20 cellular contexts compared by ENCODE assay signal in genomic region chr17:32960815-32961214, GRCh38. TPM values are rescaled to one million over a fixed set of nuclear protein-coding genes. Genes with fewer than 3 reads are reported as not detected.
DNase-seq lines count a peak whose midpoint lies in the region; ATAC-seq and TF ChIP-seq lines count a peak whose summit lies in the region.
"Had no signal": no experiment of that assay in that cellular context is flagged by ENCODE, and none has a peak within 500 bp of the region (broad histone marks: within the 10 kb centered on the region; RNA-seq: fewer than 3 reads in every experiment).

No MANE protein-coding gene starts in this region.

- H2AFZ ChIP-seq in GM23338, result 0 out of 2 replicates have a peak overlapping the region, but pooled peaks have one; percentile 18

- H3K27ac Mint-ChIP-seq in GM23338, result no peak overlapping the region
- H3K27ac Mint-ChIP-seq: activated CD4-positive, alpha-beta T cell treated with anti-CD3 and anti-CD28 coated beads, Interleukin-2, amount 10 ng/mL, durations not matched to agents 24 days and 14 days; activated naive CD8-positive, alpha-beta T cell treated with anti-CD3 and anti-CD28 coated beads, Interleukin-2, amount 50 U/mL, for 24 hours; dendritic cell treated with granulocyte-macrophage colony-stimulating factor and Interleukin-4, amounts not matched to agents 40 ng/mL and 50 ng/mL, for 4 days had no signal

- intact Hi-C loops in psoas muscle (cut with DNase I), result no loop called here

- H3K36me3 Mint-ChIP-seq in GM23338 (ENCODE audit: low read depth), result no peaks in the 10 kb centered on the region

- DNase-seq in AG20443 (ENCODE audit: low spot score), result peak; percentile 29
- DNase-seq in GM23338 (ENCODE audit: low spot score), result no peak
- peak; percentile 16 for DNase-seq in brain microvascular endothelial cell
- DNase-seq in kidney glomerular epithelial cell (lab: John Stamatoyannopoulos, UW), result peak; percentile 22
- no peak for DNase-seq in activated CD4-positive, CD25-positive, alpha-beta regulatory T cell (lab: John Stamatoyannopoulos, UW)
- no peak for DNase-seq in NCI-H2196 treated with DMSO at 0.1 percent for 48 hours (lab: John Stamatoyannopoulos, UW; ENCODE audit: unreplicated experiment)
- DNase-seq in psoas muscle, result no peak
- DNase-seq in C1 segment of cervical spinal cord (lab: John Stamatoyannopoulos, UW), result no peak
- DNase-seq: activated CD4-positive, alpha-beta T cell treated with anti-CD3 and anti-CD28 coated beads, Interleukin-2, amount 10 ng/mL, durations not matched to agents 24 days and 14 days; activated naive CD8-positive, alpha-beta T cell treated with anti-CD3 and anti-CD28 coated beads, Interleukin-2, amount 50 U/mL, for 24 hours; glutamatergic neuron; H7; NCI-H1436 treated with DMSO at 0.1 percent for 48 hours; NCI-H2227 treated with DMSO at 0.1 percent for 48 hours; NK-92 treated with Interleukin-12 subunit alpha and Interleukin-12 subunit beta, amount 100 ng/mL, for 24 hours; stimulated activated naive CD8-positive, alpha-beta T cell treated with anti-CD3 and anti-CD28 coated beads, Interleukin-15, Interleukin-2, amounts not matched to agents 100 U/mL and 50 U/mL, for 24 hours had no signal

- ATAC-seq in GM23338 (no peak), psoas muscle (no peak)
- ATAC-seq: activated naive CD8-positive, alpha-beta T cell treated with anti-CD3 and anti-CD28 coated beads, Interleukin-2, amount 50 U/mL, for 24 hours; stimulated activated naive CD8-positive, alpha-beta T cell treated with anti-CD3 and anti-CD28 coated beads, Interleukin-15, Interleukin-2, amounts not matched to agents 100 U/mL and 50 U/mL, for 24 hours had no signal

- no peak overlapping the region for H3K4me2 ChIP-seq in GM23338

- H3K36me3 ChIP-seq in GM23338 (ENCODE audit: insufficient read depth), result no peaks in the 10 kb centered on the region
- no peaks in the 10 kb centered on the region for H3K36me3 ChIP-seq in brain microvascular endothelial cell (replicated peaks)
- H3K36me3 ChIP-seq in psoas muscle (ENCODE audit: insufficient read depth in 1 of 2, low read depth in 1 of 2), result no peaks in the 10 kb centered on the region
- H3K36me3 ChIP-seq: tibial nerve had no signal

- H3K27me3 ChIP-seq in GM23338 (ENCODE audit: insufficient read depth), result no peaks in the 10 kb centered on the region
- H3K27me3 ChIP-seq in brain microvascular endothelial cell (replicated peaks), result no peaks in the 10 kb centered on the region
- H3K27me3 ChIP-seq in psoas muscle (ENCODE audit: insufficient read depth in 3 of 3, low read length in 2 of 3), result peaks cover 0 to 5% (median 2%) of the 10 kb centered on the region in 3 donors
- H3K27me3 ChIP-seq: tibial nerve had no signal

- in situ Hi-C loops in brain microvascular endothelial cell (cut with HindIII; ENCODE audit: low pct_ligation_motif_present, low sequenced_read_pairs), result no loop called here

- no peaks in the 10 kb centered on the region for H3K4me1 ChIP-seq in GM23338 (ENCODE audit: insufficient read depth)
- H3K4me1 ChIP-seq in psoas muscle, result no peaks in the 10 kb centered on the region
- H3K4me1 ChIP-seq: tibial nerve had no signal

- H3K4me3 Mint-ChIP-seq in GM23338, result no peak overlapping the region
- H3K4me3 Mint-ChIP-seq: activated CD4-positive, alpha-beta T cell treated with anti-CD3 and anti-CD28 coated beads, Interleukin-2, amount 10 ng/mL, durations not matched to agents 24 days and 14 days; activated naive CD8-positive, alpha-beta T cell treated with anti-CD3 and anti-CD28 coated beads, Interleukin-2, amount 50 U/mL, for 24 hours; dendritic cell treated with granulocyte-macrophage colony-stimulating factor and Interleukin-4, amounts not matched to agents 40 ng/mL and 50 ng/mL, for 4 days had no signal

- no peaks in the 10 kb centered on the region for H3F3A ChIP-seq in GM23338 (replicated peaks; ENCODE audit: low read depth)

- H3K9me3 ChIP-seq in psoas muscle, result no peaks in the 10 kb centered on the region
- H3K9me3 ChIP-seq: tibial nerve had no signal

- H3K27me3 Mint-ChIP-seq in GM23338 (ENCODE audit: insufficient read depth, low read depth, poor library complexity), result no peaks in the 10 kb centered on the region
- H3K27me3 Mint-ChIP-seq: dendritic cell treated with granulocyte-macrophage colony-stimulating factor and Interleukin-4, amounts not matched to agents 40 ng/mL and 50 ng/mL, for 4 days had no signal

- H3K9me3 Mint-ChIP-seq in GM23338, result no peaks in the 10 kb centered on the region
- H3K9me3 Mint-ChIP-seq: activated CD4-positive, alpha-beta T cell treated with anti-CD3 and anti-CD28 coated beads, Interleukin-2, amount 10 ng/mL, durations not matched to agents 24 days and 14 days; activated naive CD8-positive, alpha-beta T cell treated with anti-CD3 and anti-CD28 coated beads, Interleukin-2, amount 50 U/mL, for 24 hours; dendritic cell treated with granulocyte-macrophage colony-stimulating factor and Interleukin-4, amounts not matched to agents 40 ng/mL and 50 ng/mL, for 4 days had no signal

- no peaks in the 10 kb centered on the region for H3K79me2 ChIP-seq in GM23338 (replicated peaks; ENCODE audit: insufficient read depth)

- 63 to 82% (median 72%) methylated on average over 2 of the region's 2 CpGs for WGBS in psoas muscle, 3 donors

- no peak overlapping the region for H3K27ac ChIP-seq in GM23338 (ENCODE audit: low read depth)
- no peak overlapping the region for H3K27ac ChIP-seq in brain microvascular endothelial cell
- no peak overlapping the region for H3K27ac ChIP-seq in psoas muscle
- H3K27ac ChIP-seq: tibial nerve had no signal

- no peak for TF ChIP-seq CTCF in GM23338 (conservative IDR thresholded peaks at IDR 0.05; ENCODE audit: low read depth in 2 of 2)
- no peak for TF ChIP-seq CTCF in brain microvascular endothelial cell (IDR thresholded peaks at IDR 0.05; ENCODE audit: low read depth, low read length, missing control alignments)
- no peak for TF ChIP-seq CTCF in psoas muscle (IDR thresholded peaks at IDR 0.05)

- no peaks in the 10 kb centered on the region for H3K4me1 Mint-ChIP-seq in GM23338
- H3K4me1 Mint-ChIP-seq: activated CD4-positive, alpha-beta T cell treated with anti-CD3 and anti-CD28 coated beads, Interleukin-2, amount 10 ng/mL, durations not matched to agents 24 days and 14 days; activated naive CD8-positive, alpha-beta T cell treated with anti-CD3 and anti-CD28 coated beads, Interleukin-2, amount 50 U/mL, for 24 hours had no signal

- no peak overlapping the region for H3K4me3 ChIP-seq in GM23338
- no peak overlapping the region for H3K4me3 ChIP-seq in brain microvascular endothelial cell (ENCODE audit: low read depth, low read length)
- no peak overlapping the region for H3K4me3 ChIP-seq in psoas muscle
- H3K4me3 ChIP-seq: tibial nerve had no signal

- no peaks in the 10 kb centered on the region for H3K9me2 ChIP-seq in GM23338 (ENCODE audit: insufficient read depth)

- no peaks in the 10 kb centered on the region for H4K20me1 ChIP-seq in GM23338 (replicated peaks; ENCODE audit: insufficient read depth)

TF ChIP-seq in GM23338, 12 proteins besides CTCF, POLR2A, EP300 and RAD21 (continues in another document):
- TF ChIP-seq CREB1 (CRISPR knock-in tag; IDR thresholded peaks at IDR 0.05; ENCODE audit: low read depth) (no peak), ZNF114 (CRISPR knock-in tag; IDR thresholded peaks at IDR 0.05) (no peak)

RNA-seq across cellular contexts. Expression of gene SPACA3, which starts 30.8 kb away (rescaled TPM):
- not detected in 2 replicates for total RNA-seq in GM23338 (2014; rRNA removed; shearing (Covaris generic))
- not detected in 2 replicates for polyA plus RNA-seq in GM23338 (2016; fragmentation: Nextera tagmentation; extraction: Ambion mirVana)
- total RNA-seq in psoas muscle, result not detected
- not detected for polyA plus RNA-seq in psoas muscle
- total RNA-seq: activated CD4-positive, alpha-beta T cell treated with anti-CD3 and anti-CD28 coated beads, Interleukin-2, amount 10 ng/mL, durations not matched to agents 24 days and 14 days; H7; lower leg skin; osteoblast; tibial nerve had no signal

RNA-seq across cellular contexts. Expression of gene TMEM98, which starts 32.9 kb away (rescaled TPM):
- total RNA-seq in GM23338 (2014; rRNA removed; shearing (Covaris generic)), result 85.4 and 94.8 TPM in 2 replicates
- polyA plus RNA-seq in GM23338 (2016; fragmentation: Nextera tagmentation; extraction: Ambion mirVana) (54.5 and 60.4 TPM in 2 replicates), psoas muscle (1 to 10 TPM; 2.2 to 3.6 (median 2.5) TPM)
- 1 to 10 TPM; 1.4 to 5.7 (median 5.1) TPM for total RNA-seq in psoas muscle

Comparison
In these comparisons a context has a peak if more than half of its experiments do, and no peak if none do; other contexts are left out.
1. DNase-seq: peak in AG20443 (single experiment), brain microvascular endothelial cell (single experiment) and kidney glomerular epithelial cell (single experiment); none in GM23338 (single experiment), activated CD4-positive, CD25-positive, alpha-beta regulatory T cell (0 of 4), NCI-H2196 treated with DMSO at 0.1 percent for 48 hours (single experiment), psoas muscle (0 of 2) and C1 segment of cervical spinal cord (0 of 14).
2. RNA of gene TMEM98, which starts 32.9 kb away (total RNA-seq): 85.4 to 94.8 TPM in GM23338; 1.4 to 5.7 TPM in psoas muscle; every median in the first group is over 10 times any median in the second.